ENCODE assay signal across 1 cellular context in genomic region chr15:64426845-64427465, GRCh38.
TF ChIP-seq lines count a peak whose summit lies in the region.

No MANE protein-coding gene starts in this region.

TF ChIP-seq in GM23338, 12 proteins besides CTCF, POLR2A, EP300 and RAD21 (continued from another document):
- TF ChIP-seq, protein P1, sequence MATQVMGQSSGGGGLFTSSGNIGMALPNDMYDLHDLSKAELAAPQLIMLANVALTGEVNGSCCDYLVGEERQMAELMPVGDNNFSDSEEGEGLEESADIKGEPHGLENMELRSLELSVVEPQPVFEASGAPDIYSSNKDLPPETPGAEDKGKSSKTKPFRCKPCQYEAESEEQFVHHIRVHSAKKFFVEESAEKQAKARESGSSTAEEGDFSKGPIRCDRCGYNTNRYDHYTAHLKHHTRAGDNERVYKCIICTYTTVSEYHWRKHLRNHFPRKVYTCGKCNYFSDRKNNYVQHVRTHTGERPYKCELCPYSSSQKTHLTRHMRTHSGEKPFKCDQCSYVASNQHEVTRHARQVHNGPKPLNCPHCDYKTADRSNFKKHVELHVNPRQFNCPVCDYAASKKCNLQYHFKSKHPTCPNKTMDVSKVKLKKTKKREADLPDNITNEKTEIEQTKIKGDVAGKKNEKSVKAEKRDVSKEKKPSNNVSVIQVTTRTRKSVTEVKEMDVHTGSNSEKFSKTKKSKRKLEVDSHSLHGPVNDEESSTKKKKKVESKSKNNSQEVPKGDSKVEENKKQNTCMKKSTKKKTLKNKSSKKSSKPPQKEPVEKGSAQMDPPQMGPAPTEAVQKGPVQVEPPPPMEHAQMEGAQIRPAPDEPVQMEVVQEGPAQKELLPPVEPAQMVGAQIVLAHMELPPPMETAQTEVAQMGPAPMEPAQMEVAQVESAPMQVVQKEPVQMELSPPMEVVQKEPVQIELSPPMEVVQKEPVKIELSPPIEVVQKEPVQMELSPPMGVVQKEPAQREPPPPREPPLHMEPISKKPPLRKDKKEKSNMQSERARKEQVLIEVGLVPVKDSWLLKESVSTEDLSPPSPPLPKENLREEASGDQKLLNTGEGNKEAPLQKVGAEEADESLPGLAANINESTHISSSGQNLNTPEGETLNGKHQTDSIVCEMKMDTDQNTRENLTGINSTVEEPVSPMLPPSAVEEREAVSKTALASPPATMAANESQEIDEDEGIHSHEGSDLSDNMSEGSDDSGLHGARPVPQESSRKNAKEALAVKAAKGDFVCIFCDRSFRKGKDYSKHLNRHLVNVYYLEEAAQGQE (IDR thresholded peaks at IDR 0.05; ENCODE audit: unreplicated experiment): no peak
- TF ChIP-seq NANOG (IDR thresholded peaks at IDR 0.05; ENCODE audit: borderline replicate concordance): no peak
- no peak for TF ChIP-seq ZNF114 (CRISPR knock-in tag; IDR thresholded peaks at IDR 0.05)
- TF ChIP-seq STAT1 (IDR thresholded peaks at IDR 0.05; ENCODE audit: unreplicated experiment): no peak
